1 cellular context compared by ENCODE assay signal in genomic region chr2:233142355-233142897, GRCh38.
TF ChIP-seq lines count a peak whose summit lies in the region.

No MANE protein-coding gene starts in this region.

TF ChIP-seq in GM12878, 131 proteins besides CTCF, POLR2A, EP300 and RAD21 (continued from another document and continues in another):
- no peak for TF ChIP-seq BCL3 (IDR thresholded peaks at IDR 0.05; ENCODE audit: borderline replicate concordance, insufficient read depth, low read depth, low read length, poor library complexity, severe bottlenecking)
- peak; percentile 14; the same call in 1 of the 2 replicates for TF ChIP-seq SMC3 (IDR thresholded peaks at IDR 0.05; ENCODE audit: borderline replicate concordance, low read length)
- TF ChIP-seq HDAC6 (IDR thresholded peaks at IDR 0.05; ENCODE audit: unreplicated experiment), result no peak
- TF ChIP-seq HDGF (IDR thresholded peaks at IDR 0.05), result no peak
- no peak for TF ChIP-seq CBX3 (IDR thresholded peaks at IDR 0.05; ENCODE audit: borderline replicate concordance, low read depth)
- TF ChIP-seq, protein P1, sequence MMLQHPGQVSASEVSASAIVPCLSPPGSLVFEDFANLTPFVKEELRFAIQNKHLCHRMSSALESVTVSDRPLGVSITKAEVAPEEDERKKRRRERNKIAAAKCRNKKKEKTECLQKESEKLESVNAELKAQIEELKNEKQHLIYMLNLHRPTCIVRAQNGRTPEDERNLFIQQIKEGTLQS (IDR thresholded peaks at IDR 0.05; ENCODE audit: borderline replicate concordance, extremely low read depth, low read depth, low read length), result no peak
- no peak for TF ChIP-seq KLF5 (IDR thresholded peaks at IDR 0.05; ENCODE audit: partially characterized antibody)
- TF ChIP-seq PML (IDR thresholded peaks at IDR 0.05; ENCODE audit: low read length), result no peak; the same call in 1 of the 2 replicates
- TF ChIP-seq ZNF622 (IDR thresholded peaks at IDR 0.05), result no peak
- TF ChIP-seq MXI1 (IDR thresholded peaks at IDR 0.05; ENCODE audit: low read depth, low read length), result no peak; the same call in 1 of the 2 replicates
- 0 out of 2 replicates have a peak, but pooled peaks have one; percentile 13 for TF ChIP-seq BCL11A (IDR thresholded peaks at IDR 0.05; ENCODE audit: low read depth, low read length)
- no peak for TF ChIP-seq ASH2L (IDR thresholded peaks at IDR 0.05; ENCODE audit: borderline replicate concordance, low read depth)
- no peak for TF ChIP-seq RCOR1 (conservative IDR thresholded peaks at IDR 0.05; ENCODE audit: low read depth, low read length)
- 0 out of 2 replicates have a peak, but pooled peaks have one; percentile 15 for TF ChIP-seq NKRF (conservative IDR thresholded peaks at IDR 0.05)
- TF ChIP-seq SRF (IDR thresholded peaks at IDR 0.05; ENCODE audit: low read depth in 2 of 2, low read length in 2 of 2), result no peak
- TF ChIP-seq LARP7 (IDR thresholded peaks at IDR 0.05), result no peak
- no peak for TF ChIP-seq CEBPB (IDR thresholded peaks at IDR 0.05; ENCODE audit: borderline replicate concordance in 1 of 2, low read depth in 2 of 2, low read length in 2 of 2)
- TF ChIP-seq ZBTB4 (CRISPR knock-in tag; IDR thresholded peaks at IDR 0.05), result no peak
- TF ChIP-seq RB1 (IDR thresholded peaks at IDR 0.05; ENCODE audit: borderline replicate concordance), result no peak
- TF ChIP-seq SUPT20H (IDR thresholded peaks at IDR 0.05; ENCODE audit: borderline replicate concordance, control insufficient read depth, low read depth, low read length), result no peak
- TF ChIP-seq FOXK2 (IDR thresholded peaks at IDR 0.05), result no peak
- TF ChIP-seq SP1 (IDR thresholded peaks at IDR 0.05; ENCODE audit: low read depth, low read length), result peak; percentile 45
- no peak for TF ChIP-seq ZBED1 (IDR thresholded peaks at IDR 0.05; ENCODE audit: borderline replicate concordance)
- TF ChIP-seq POLR2AphosphoS5 (IDR thresholded peaks at IDR 0.05; ENCODE audit: low read length), result 0 out of 2 replicates have a peak, but pooled peaks have one; percentile 34
- no peak for TF ChIP-seq HSF1 (IDR thresholded peaks at IDR 0.05; ENCODE audit: low read depth, low read length)
- TF ChIP-seq CREM (IDR thresholded peaks at IDR 0.05; ENCODE audit: low read depth), result no peak
- TF ChIP-seq KDM1A (IDR thresholded peaks at IDR 0.05; ENCODE audit: borderline replicate concordance), result peak; percentile 94; the same call in 1 of the 2 replicates
- TF ChIP-seq RUNX3 (IDR thresholded peaks at IDR 0.05; ENCODE audit: low read length), result peak; percentile 77
- no peak for TF ChIP-seq JUNB (IDR thresholded peaks at IDR 0.05)
- TF ChIP-seq, protein P2, sequence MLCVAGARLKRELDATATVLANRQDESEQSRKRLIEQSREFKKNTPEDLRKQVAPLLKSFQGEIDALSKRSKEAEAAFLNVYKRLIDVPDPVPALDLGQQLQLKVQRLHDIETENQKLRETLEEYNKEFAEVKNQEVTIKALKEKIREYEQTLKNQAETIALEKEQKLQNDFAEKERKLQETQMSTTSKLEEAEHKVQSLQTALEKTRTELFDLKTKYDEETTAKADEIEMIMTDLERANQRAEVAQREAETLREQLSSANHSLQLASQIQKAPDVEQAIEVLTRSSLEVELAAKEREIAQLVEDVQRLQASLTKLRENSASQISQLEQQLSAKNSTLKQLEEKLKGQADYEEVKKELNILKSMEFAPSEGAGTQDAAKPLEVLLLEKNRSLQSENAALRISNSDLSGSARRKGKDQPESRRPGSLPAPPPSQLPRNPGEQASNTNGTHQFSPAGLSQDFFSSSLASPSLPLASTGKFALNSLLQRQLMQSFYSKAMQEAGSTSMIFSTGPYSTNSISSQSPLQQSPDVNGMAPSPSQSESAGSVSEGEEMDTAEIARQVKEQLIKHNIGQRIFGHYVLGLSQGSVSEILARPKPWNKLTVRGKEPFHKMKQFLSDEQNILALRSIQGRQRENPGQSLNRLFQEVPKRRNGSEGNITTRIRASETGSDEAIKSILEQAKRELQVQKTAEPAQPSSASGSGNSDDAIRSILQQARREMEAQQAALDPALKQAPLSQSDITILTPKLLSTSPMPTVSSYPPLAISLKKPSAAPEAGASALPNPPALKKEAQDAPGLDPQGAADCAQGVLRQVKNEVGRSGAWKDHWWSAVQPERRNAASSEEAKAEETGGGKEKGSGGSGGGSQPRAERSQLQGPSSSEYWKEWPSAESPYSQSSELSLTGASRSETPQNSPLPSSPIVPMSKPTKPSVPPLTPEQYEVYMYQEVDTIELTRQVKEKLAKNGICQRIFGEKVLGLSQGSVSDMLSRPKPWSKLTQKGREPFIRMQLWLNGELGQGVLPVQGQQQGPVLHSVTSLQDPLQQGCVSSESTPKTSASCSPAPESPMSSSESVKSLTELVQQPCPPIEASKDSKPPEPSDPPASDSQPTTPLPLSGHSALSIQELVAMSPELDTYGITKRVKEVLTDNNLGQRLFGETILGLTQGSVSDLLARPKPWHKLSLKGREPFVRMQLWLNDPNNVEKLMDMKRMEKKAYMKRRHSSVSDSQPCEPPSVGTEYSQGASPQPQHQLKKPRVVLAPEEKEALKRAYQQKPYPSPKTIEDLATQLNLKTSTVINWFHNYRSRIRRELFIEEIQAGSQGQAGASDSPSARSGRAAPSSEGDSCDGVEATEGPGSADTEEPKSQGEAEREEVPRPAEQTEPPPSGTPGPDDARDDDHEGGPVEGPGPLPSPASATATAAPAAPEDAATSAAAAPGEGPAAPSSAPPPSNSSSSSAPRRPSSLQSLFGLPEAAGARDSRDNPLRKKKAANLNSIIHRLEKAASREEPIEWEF (IDR thresholded peaks at IDR 0.05; ENCODE audit: insufficient replicate concordance, low read depth, low read length), result no peak
- no peak for TF ChIP-seq ZZZ3 (IDR thresholded peaks at IDR 0.05; ENCODE audit: control insufficient read depth, insufficient read length, low read depth)
- TF ChIP-seq, protein P3, sequence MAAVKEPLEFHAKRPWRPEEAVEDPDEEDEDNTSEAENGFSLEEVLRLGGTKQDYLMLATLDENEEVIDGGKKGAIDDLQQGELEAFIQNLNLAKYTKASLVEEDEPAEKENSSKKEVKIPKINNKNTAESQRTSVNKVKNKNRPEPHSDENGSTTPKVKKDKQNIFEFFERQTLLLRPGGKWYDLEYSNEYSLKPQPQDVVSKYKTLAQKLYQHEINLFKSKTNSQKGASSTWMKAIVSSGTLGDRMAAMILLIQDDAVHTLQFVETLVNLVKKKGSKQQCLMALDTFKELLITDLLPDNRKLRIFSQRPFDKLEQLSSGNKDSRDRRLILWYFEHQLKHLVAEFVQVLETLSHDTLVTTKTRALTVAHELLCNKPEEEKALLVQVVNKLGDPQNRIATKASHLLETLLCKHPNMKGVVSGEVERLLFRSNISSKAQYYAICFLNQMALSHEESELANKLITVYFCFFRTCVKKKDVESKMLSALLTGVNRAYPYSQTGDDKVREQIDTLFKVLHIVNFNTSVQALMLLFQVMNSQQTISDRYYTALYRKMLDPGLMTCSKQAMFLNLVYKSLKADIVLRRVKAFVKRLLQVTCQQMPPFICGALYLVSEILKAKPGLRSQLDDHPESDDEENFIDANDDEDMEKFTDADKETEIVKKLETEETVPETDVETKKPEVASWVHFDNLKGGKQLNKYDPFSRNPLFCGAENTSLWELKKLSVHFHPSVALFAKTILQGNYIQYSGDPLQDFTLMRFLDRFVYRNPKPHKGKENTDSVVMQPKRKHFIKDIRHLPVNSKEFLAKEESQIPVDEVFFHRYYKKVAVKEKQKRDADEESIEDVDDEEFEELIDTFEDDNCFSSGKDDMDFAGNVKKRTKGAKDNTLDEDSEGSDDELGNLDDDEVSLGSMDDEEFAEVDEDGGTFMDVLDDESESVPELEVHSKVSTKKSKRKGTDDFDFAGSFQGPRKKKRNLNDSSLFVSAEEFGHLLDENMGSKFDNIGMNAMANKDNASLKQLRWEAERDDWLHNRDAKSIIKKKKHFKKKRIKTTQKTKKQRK (IDR thresholded peaks at IDR 0.05; ENCODE audit: low read depth, low read length), result no peak
- TF ChIP-seq, protein P4, sequence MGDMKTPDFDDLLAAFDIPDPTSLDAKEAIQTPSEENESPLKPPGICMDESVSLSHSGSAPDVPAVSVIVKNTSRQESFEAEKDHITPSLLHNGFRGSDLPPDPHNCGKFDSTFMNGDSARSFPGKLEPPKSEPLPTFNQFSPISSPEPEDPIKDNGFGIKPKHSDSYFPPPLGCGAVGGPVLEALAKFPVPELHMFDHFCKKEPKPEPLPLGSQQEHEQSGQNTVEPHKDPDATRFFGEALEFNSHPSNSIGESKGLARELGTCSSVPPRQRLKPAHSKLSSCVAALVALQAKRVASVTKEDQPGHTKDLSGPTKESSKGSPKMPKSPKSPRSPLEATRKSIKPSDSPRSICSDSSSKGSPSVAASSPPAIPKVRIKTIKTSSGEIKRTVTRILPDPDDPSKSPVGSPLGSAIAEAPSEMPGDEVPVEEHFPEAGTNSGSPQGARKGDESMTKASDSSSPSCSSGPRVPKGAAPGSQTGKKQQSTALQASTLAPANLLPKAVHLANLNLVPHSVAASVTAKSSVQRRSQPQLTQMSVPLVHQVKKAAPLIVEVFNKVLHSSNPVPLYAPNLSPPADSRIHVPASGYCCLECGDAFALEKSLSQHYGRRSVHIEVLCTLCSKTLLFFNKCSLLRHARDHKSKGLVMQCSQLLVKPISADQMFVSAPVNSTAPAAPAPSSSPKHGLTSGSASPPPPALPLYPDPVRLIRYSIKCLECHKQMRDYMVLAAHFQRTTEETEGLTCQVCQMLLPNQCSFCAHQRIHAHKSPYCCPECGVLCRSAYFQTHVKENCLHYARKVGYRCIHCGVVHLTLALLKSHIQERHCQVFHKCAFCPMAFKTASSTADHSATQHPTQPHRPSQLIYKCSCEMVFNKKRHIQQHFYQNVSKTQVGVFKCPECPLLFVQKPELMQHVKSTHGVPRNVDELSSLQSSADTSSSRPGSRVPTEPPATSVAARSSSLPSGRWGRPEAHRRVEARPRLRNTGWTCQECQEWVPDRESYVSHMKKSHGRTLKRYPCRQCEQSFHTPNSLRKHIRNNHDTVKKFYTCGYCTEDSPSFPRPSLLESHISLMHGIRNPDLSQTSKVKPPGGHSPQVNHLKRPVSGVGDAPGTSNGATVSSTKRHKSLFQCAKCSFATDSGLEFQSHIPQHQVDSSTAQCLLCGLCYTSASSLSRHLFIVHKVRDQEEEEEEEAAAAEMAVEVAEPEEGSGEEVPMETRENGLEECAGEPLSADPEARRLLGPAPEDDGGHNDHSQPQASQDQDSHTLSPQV (IDR thresholded peaks at IDR 0.05), result peak; percentile 7; the same call in 1 of the 2 replicates
